1 cellular context compared by ENCODE assay signal in genomic region chr14:39447155-39447554, GRCh38.
TF ChIP-seq lines count a peak whose summit lies in the region.

No MANE protein-coding gene starts in this region.

TF ChIP-seq in HepG2, 621 proteins besides CTCF, POLR2A, EP300 and RAD21 (continued from another document):
- TF ChIP-seq ZNF580 (CRISPR knock-in tag; IDR thresholded peaks at IDR 0.05; ENCODE audit: borderline replicate concordance, low read depth) (no peak; the same call in 1 of the 2 replicates), TEAD3 (CRISPR knock-in tag; optimal IDR thresholded peaks at IDR 0.05; ENCODE audit: borderline replicate concordance) (peak; percentile 34), JUNB (CRISPR knock-in tag; IDR thresholded peaks at IDR 0.05; ENCODE audit: borderline replicate concordance) (peak; percentile 41; the same call in 1 of the 2 replicates), THRA (CRISPR knock-in tag; IDR thresholded peaks at IDR 0.05; ENCODE audit: borderline replicate concordance) (0 out of 2 replicates have a peak, but pooled peaks have one; percentile 25), ZFP82 (CRISPR knock-in tag; IDR thresholded peaks at IDR 0.05; ENCODE audit: borderline replicate concordance) (peak; percentile 65; the same call in 1 of the 2 replicates), MAFG (CRISPR knock-in tag; IDR thresholded peaks at IDR 0.05) (no peak), ZNF331 (CRISPR knock-in tag; IDR thresholded peaks at IDR 0.05) (0 out of 2 replicates have a peak, but pooled peaks have one; percentile 12), KDM1A (CRISPR knock-in tag; IDR thresholded peaks at IDR 0.05) (peak; percentile 65; the same call in 1 of the 2 replicates), ZNF850 (CRISPR knock-in tag; conservative IDR thresholded peaks at IDR 0.05) (0 out of 2 replicates have a peak, but pooled peaks have one; percentile 65), ATF2 (CRISPR knock-in tag; IDR thresholded peaks at IDR 0.05) (no peak), ZNF83 (CRISPR knock-in tag; IDR thresholded peaks at IDR 0.05; ENCODE audit: borderline replicate concordance) (no peak), SMAD3 (CRISPR knock-in tag; IDR thresholded peaks at IDR 0.05) (0 out of 2 replicates have a peak, but pooled peaks have one; percentile 23), ZNF670 (CRISPR knock-in tag; IDR thresholded peaks at IDR 0.05; ENCODE audit: borderline replicate concordance) (peak; percentile 54; the same call in 1 of the 2 replicates)
- TF ChIP-seq, protein P1, sequence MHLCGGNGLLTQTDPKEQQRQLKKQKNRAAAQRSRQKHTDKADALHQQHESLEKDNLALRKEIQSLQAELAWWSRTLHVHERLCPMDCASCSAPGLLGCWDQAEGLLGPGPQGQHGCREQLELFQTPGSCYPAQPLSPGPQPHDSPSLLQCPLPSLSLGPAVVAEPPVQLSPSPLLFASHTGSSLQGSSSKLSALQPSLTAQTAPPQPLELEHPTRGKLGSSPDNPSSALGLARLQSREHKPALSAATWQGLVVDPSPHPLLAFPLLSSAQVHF (CRISPR knock-in tag; IDR thresholded peaks at IDR 0.05): no peak
